20 cellular contexts compared by ENCODE assay signal in genomic region chr2:48528431-48528830, GRCh38. TPM values are rescaled to one million over a fixed set of nuclear protein-coding genes. Genes with fewer than 3 reads are reported as not detected.
DNase-seq lines count a peak whose midpoint lies in the region; ATAC-seq and TF ChIP-seq lines count a peak whose summit lies in the region.
"Had no signal": no experiment of that assay in that cellular context is flagged by ENCODE, and none has a peak within 500 bp of the region (broad histone marks: within the 10 kb centered on the region; RNA-seq: fewer than 3 reads in every experiment).

No MANE protein-coding gene starts in this region.

- H3K36me3 ChIP-seq in gastroesophageal sphincter (no peaks in the 10 kb centered on the region), rectal smooth muscle tissue (ENCODE audit: control insufficient read depth, insufficient read depth, low read length) (no peaks in the 10 kb centered on the region), upper lobe of left lung (no peaks in the 10 kb centered on the region)

- TF ChIP-seq EP300 in gastroesophageal sphincter (IDR thresholded peaks at IDR 0.05): no peak
- no peak for TF ChIP-seq EP300 in upper lobe of left lung (IDR thresholded peaks at IDR 0.05)

- CTCF ChIA-PET in CD4-positive, alpha-beta T cell (lab: Charles Lee): interaction anchor here (1.4 kb wide), 1 partner anchor 761 kb away, joined by 3 read pairs; no protein-coding TSS in a partner anchor
- CTCF ChIA-PET in T-cell (lab: Charles Lee): interaction anchor here in 1 of 2 donors (0.6 kb wide), 1 partner anchor 84 kb away, joined by 6 read pairs; no protein-coding TSS in a partner anchor

- ATAC-seq in CD4-positive, alpha-beta T cell (ENCODE audit: poor library complexity): no peak
- no peak for ATAC-seq in T-cell (replicated peaks in 1 of 4)
- ATAC-seq in gastroesophageal sphincter: no peak
- ATAC-seq in upper lobe of left lung (ENCODE audit: low FRiP score in 2 of 2): no peak
- ATAC-seq: activated CD8-positive, alpha-beta memory T cell treated with anti-CD3 and anti-CD28 coated beads, Interleukin-2, amount 10 ng/mL, durations not matched to agents 7 days and 5 days had no signal

- no peaks in the 10 kb centered on the region for H3K27me3 ChIP-seq in CD4-positive, alpha-beta T cell (ENCODE audit: control insufficient read depth, insufficient read depth, low read length)
- H3K27me3 ChIP-seq in gastroesophageal sphincter (no peaks in the 10 kb centered on the region), rectal smooth muscle tissue (ENCODE audit: control insufficient read depth, insufficient read depth, low read length) (no peaks in the 10 kb centered on the region), upper lobe of left lung (no peaks in the 10 kb centered on the region)

- peaks cover 15% of the 10 kb centered on the region for H3K4me1 Mint-ChIP-seq in CD4-positive, alpha-beta T cell (ENCODE audit: low read depth)
- H3K4me1 Mint-ChIP-seq in T-cell: peaks cover 15 to 22% (median 20%) of the 10 kb centered on the region in 3 donors

- no peak for DNase-seq in CD4-positive, alpha-beta T cell
- DNase-seq in T-cell (no peak), upper lobe of left lung (no peak), NCI-H1930 (lab: John Stamatoyannopoulos, UW) (no peak), NCI-H446 treated with DMSO at 0.1 percent for 48 hours (lab: John Stamatoyannopoulos, UW) (no peak), NCI-H510A (lab: John Stamatoyannopoulos, UW) (no peak)
- DNase-seq: activated CD4-positive, CD25-positive, alpha-beta regulatory T cell; activated effector memory CD4-positive, alpha-beta T cell treated with Interleukin-2 at 50 U/mL for 16 hours; anterior cingulate cortex; hippocampal formation; Karpas-422; kidney; NCI-H1105; NCI-H2107; NCI-H526 treated with DMSO at 0.1 percent for 48 hours; Right ventricle myocardium superior; T-helper 1 cell had no signal

- H3K9ac ChIP-seq in rectal smooth muscle tissue (ENCODE audit: low read length): no peak overlapping the region

- peak overlapping the region; percentile 11 to 93 for H3K4me3 ChIP-seq in gastroesophageal sphincter
- no peak overlapping the region for H3K4me3 ChIP-seq in rectal smooth muscle tissue (ENCODE audit: low read length)
- H3K4me3 ChIP-seq in upper lobe of left lung: peak overlapping the region in 1 of 4 donors; percentile 86

- intact Hi-C loops in CD4-positive, alpha-beta T cell (cut with DNase I, micrococcal nuclease): no loop called here

- H3K36me3 Mint-ChIP-seq in CD4-positive, alpha-beta T cell (ENCODE audit: low read depth): no peaks in the 10 kb centered on the region
- peaks cover 10% of the 10 kb centered on the region for H3K36me3 Mint-ChIP-seq in T-cell

- peak overlapping the region; percentile 62 for H3K4me3 Mint-ChIP-seq in CD4-positive, alpha-beta T cell
- peak overlapping the region; percentile 44 to 93 (median 61) for H3K4me3 Mint-ChIP-seq in T-cell
- H3K4me3 Mint-ChIP-seq: activated CD8-positive, alpha-beta memory T cell treated with anti-CD3 and anti-CD28 coated beads, Interleukin-2, amount 10 ng/mL, durations not matched to agents 7 days and 5 days had no signal

- no peak for TF ChIP-seq CTCF in CD4-positive, alpha-beta T cell (IDR thresholded peaks at IDR 0.05)
- no peak for TF ChIP-seq CTCF in gastroesophageal sphincter (IDR thresholded peaks at IDR 0.05)
- no peak for TF ChIP-seq CTCF in upper lobe of left lung (IDR thresholded peaks at IDR 0.05)

- H3K4me1 ChIP-seq in gastroesophageal sphincter: peaks cover 0 to 77% (median 17%) of the 10 kb centered on the region in 3 donors
- peaks cover 22% of the 10 kb centered on the region for H3K4me1 ChIP-seq in rectal smooth muscle tissue (ENCODE audit: control insufficient read depth, insufficient read depth, low read length)
- peaks cover 8 to 25% (median 14%) of the 10 kb centered on the region in 4 donors for H3K4me1 ChIP-seq in upper lobe of left lung

- POLR2A ChIA-PET in CD4-positive, alpha-beta T cell (lab: Charles Lee): no interaction called here
- POLR2A ChIA-PET in T-cell (lab: Charles Lee): no interaction called here

- TF ChIP-seq POLR2A in gastroesophageal sphincter (IDR thresholded peaks at IDR 0.05) (no peak), upper lobe of left lung (IDR thresholded peaks at IDR 0.05) (no peak)

- H3K27ac Mint-ChIP-seq in CD4-positive, alpha-beta T cell: no peak overlapping the region
- H3K27ac Mint-ChIP-seq in T-cell: no peak overlapping the region
- H3K27ac Mint-ChIP-seq: activated CD8-positive, alpha-beta memory T cell treated with anti-CD3 and anti-CD28 coated beads, Interleukin-2, amount 10 ng/mL, durations not matched to agents 7 days and 5 days had no signal

- H3K27me3 Mint-ChIP-seq in CD4-positive, alpha-beta T cell: no peaks in the 10 kb centered on the region
- no peaks in the 10 kb centered on the region for H3K27me3 Mint-ChIP-seq in T-cell

- H3K9me3 Mint-ChIP-seq in CD4-positive, alpha-beta T cell: no peaks in the 10 kb centered on the region
- no peaks in the 10 kb centered on the region for H3K9me3 Mint-ChIP-seq in T-cell

- 69 to 90% methylated on average over 5 of the region's 5 CpGs for WGBS in gastroesophageal sphincter (ENCODE audit: low coverage in 1 of 2), 2 donors
- WGBS in upper lobe of left lung, 2 donors: 78 to 88% methylated on average over 5 of the region's 5 CpGs

- H3K9me3 ChIP-seq in CD4-positive, alpha-beta T cell (ENCODE audit: control insufficient read depth, low read length): no peaks in the 10 kb centered on the region
- H3K9me3 ChIP-seq in gastroesophageal sphincter: no peaks in the 10 kb centered on the region
- no peaks in the 10 kb centered on the region for H3K9me3 ChIP-seq in upper lobe of left lung

- H3K27ac ChIP-seq in CD4-positive, alpha-beta T cell (ENCODE audit: low read depth, low read length): no peak overlapping the region
- H3K27ac ChIP-seq in gastroesophageal sphincter (peak overlapping the region; percentile 93 to 96 (median 94)), rectal smooth muscle tissue (ENCODE audit: low read depth, low read length) (peak overlapping the region; percentile 72), upper lobe of left lung (peak overlapping the region in 2 of 4 donors; percentile 34 to 85)

RNA-seq across cellular contexts. Expression of gene STON1, which starts 1.5 kb away (rescaled TPM):
- 1 to 10 TPM; 1.3 TPM for total RNA-seq in CD4-positive, alpha-beta T cell
- total RNA-seq in T-cell: 1 to 10 TPM; 2.5 to 3.8 (median 2.6) TPM
- total RNA-seq in gastroesophageal sphincter: 100 to 1,000 TPM; 118 to 263 (median 158) TPM
- total RNA-seq in upper lobe of left lung: 10 to 100 TPM; 13.2 to 27.0 (median 20.0) TPM

Comparison
In these comparisons a context has a peak if more than half of its experiments do, and no peak if none do; other contexts are left out.
1. RNA of gene STON1, which starts 1.5 kb away (total RNA-seq): 118 to 263 TPM in gastroesophageal sphincter; 13.2 to 27.0 TPM in upper lobe of left lung, 2.5 to 3.8 TPM in T-cell and 1.3 TPM in CD4-positive, alpha-beta T cell; every median in the first group is over 4 times any median in the second.